ENCODE assay signal across 10 cellular contexts in the genomic region with DNA sequence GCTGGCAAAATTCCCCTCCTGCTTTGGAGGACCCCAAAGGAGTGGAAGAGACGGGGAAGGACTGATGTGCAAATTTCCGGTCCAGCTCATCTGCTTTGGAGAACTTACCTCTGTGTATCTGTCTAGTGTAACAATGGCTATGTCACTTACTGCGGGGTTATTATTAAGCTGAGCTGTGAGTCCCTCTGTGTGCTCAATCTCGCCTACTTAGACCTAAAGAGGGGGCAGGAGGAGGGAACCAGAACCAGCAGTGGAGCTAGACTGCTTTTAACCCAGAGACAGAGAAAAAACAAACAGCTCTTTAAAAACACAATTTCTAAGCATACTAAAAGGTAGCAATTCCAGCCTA.
DNase-seq lines count a peak whose midpoint lies in the region; ATAC-seq and TF ChIP-seq lines count a peak whose summit lies in the region.
"Had no signal": no experiment of that assay in that cellular context is flagged by ENCODE, and none has a peak within 500 bp of the region (broad histone marks: within the 10 kb centered on the region; RNA-seq: fewer than 3 reads in every experiment).

No MANE protein-coding gene starts in this region.

- no peak for ATAC-seq in heart left ventricle
- ATAC-seq in Right ventricle myocardium superior (ENCODE audit: poor library complexity): no peak

- H3K27ac ChIP-seq in heart left ventricle (peak overlapping the region in 10 of 12 donors; percentile 7 to 81 (median 52)), dorsolateral prefrontal cortex (peak overlapping the region in 56 of 59 donors; percentile 4 to 99 (median 83)), uterus (peak overlapping the region; percentile 75 to 76)

- H3K9me3 Mint-ChIP-seq in nephron progenitor cell: no peaks in the 10 kb centered on the region

- H3K27ac Mint-ChIP-seq in nephron progenitor cell: peak overlapping the region; percentile 92

- intact Hi-C loops in heart left ventricle (cut with DNase I) (loop anchor here in 3 of 10 donors (5.0 to 10.0 kb wide), 3 partner anchors 57 to 72 kb away; no protein-coding TSS in a partner anchor), Right ventricle myocardium superior (cut with DNase I) (no loop called here), dorsolateral prefrontal cortex (cut with DNase I) (loop anchor here in 1 of 2 donors (5.0 to 10.0 kb wide), 2 partner anchors 142 to 311 kb away; partner anchors contain the start of genes FAM81A and RNF111), uterus (cut with DNase I; ENCODE audit: low total_unique reads) (no loop called here)

- H3K27me3 ChIP-seq in heart left ventricle: no peaks in the 10 kb centered on the region
- H3K27me3 ChIP-seq in dorsolateral prefrontal cortex: no peaks in the 10 kb centered on the region
- no peaks in the 10 kb centered on the region for H3K27me3 ChIP-seq in uterus

- H3K36me3 ChIP-seq in heart left ventricle (no peaks in the 10 kb centered on the region), uterus (no peaks in the 10 kb centered on the region)

- peaks cover 75% of the 10 kb centered on the region for H3K4me1 Mint-ChIP-seq in nephron progenitor cell

- DNase-seq in heart left ventricle (no peak), Right ventricle myocardium superior (no peak), dorsolateral prefrontal cortex (no peak), nephron progenitor cell (no peak), uterus (no peak), iPS-NIHi11 (ENCODE audit: low spot score) (no peak), activated gamma-delta T cell treated with Interleukin-2 at 50 U/mL for 16 hours (no peak)
- no peak for DNase-seq in central memory CD4-positive, alpha-beta T cell
- DNase-seq: occipital lobe, RPMI8226 had no signal

- H3K9me3 ChIP-seq in heart left ventricle (no peaks in the 10 kb centered on the region), uterus (no peaks in the 10 kb centered on the region)

- H3K27me3 Mint-ChIP-seq in nephron progenitor cell (ENCODE audit: low read depth, poor library complexity): peaks cover 4% of the 10 kb centered on the region

- H3K4me3 Mint-ChIP-seq in nephron progenitor cell: no peak overlapping the region

- TF ChIP-seq CTCF in heart left ventricle (IDR thresholded peaks at IDR 0.05): no peak
- no peak for TF ChIP-seq CTCF in dorsolateral prefrontal cortex (IDR thresholded peaks at IDR 0.05 in 54 of 56, conservative IDR thresholded peaks at IDR 0.05 in 2 of 56; ENCODE audit: low read depth in 1 of 56, partially characterized antibody in 56 of 56)
- TF ChIP-seq CTCF in nephron progenitor cell (IDR thresholded peaks at IDR 0.05): no peak
- TF ChIP-seq CTCF in uterus (IDR thresholded peaks at IDR 0.05): no peak

- H3K36me3 Mint-ChIP-seq in nephron progenitor cell (ENCODE audit: low read depth): peaks cover 7% of the 10 kb centered on the region

- H3K4me3 ChIP-seq in heart left ventricle (peak overlapping the region in 1 of 12 donors; percentile 7), dorsolateral prefrontal cortex (peak overlapping the region in 6 of 59 donors; percentile 3 to 21 (median 16)), uterus (no peak overlapping the region)

- H3K4me1 ChIP-seq in heart left ventricle (peaks cover 3 to 78% (median 32%) of the 10 kb centered on the region in 12 donors), uterus (peaks cover 4 to 12% of the 10 kb centered on the region in 2 donors)

- no peak for TF ChIP-seq POLR2A in heart left ventricle (IDR thresholded peaks at IDR 0.05)
- no peak for TF ChIP-seq POLR2A in uterus (IDR thresholded peaks at IDR 0.05)

- 50 to 78% (median 65%) methylated on average over 4 of the region's 4 CpGs for WGBS in heart left ventricle, 4 donors
